In genomic region chr19:28691683-28692082, GRCh38 we compare ENCODE assay signal across 15 cellular contexts.
A peak's percentile ranks its signal among the peaks of the same experiment; 100 is the strongest.
DNase-seq lines count a peak whose midpoint lies in the region; ATAC-seq and TF ChIP-seq lines count a peak whose summit lies in the region.
"Had no signal": no experiment of that assay in that cellular context is flagged by ENCODE, and none has a peak within 500 bp of the region (broad histone marks: within the 10 kb centered on the region; RNA-seq: fewer than 3 reads in every experiment).

No MANE protein-coding gene starts in this region.

- peak; percentile 54 for DNase-seq in EH (ENCODE audit: low read depth)
- DNase-seq in cardiac fibroblast (ENCODE audit: low read depth in 2 of 2) = peak; percentile 6 to 41
- DNase-seq in foreskin melanocyte = peak; percentile 70
- DNase-seq in posterior vena cava (ENCODE audit: low spot score) = no peak
- no peak for DNase-seq in GM19238 (ENCODE audit: insufficient read length, low spot score)
- DNase-seq: ACHN; AML-193; Caco-2; CD4-positive, alpha-beta T cell; GDM1; KBM-7 had no signal

- no peak for ATAC-seq in HG03025 (IDR thresholded peaks at IDR 0.05; ENCODE audit: low FRiP score, unreplicated experiment)
- no peak for ATAC-seq in GM21423 (IDR thresholded peaks at IDR 0.05; ENCODE audit: unreplicated experiment)
- ATAC-seq: HepG2 had no signal

- H3K4me3 ChIP-seq in cardiac fibroblast (replicated peaks in 1 of 2; ENCODE audit: low read depth in 2 of 2, low read length in 2 of 2) = no peak overlapping the region
- H3K4me3 ChIP-seq: HAP-1 had no signal

- intact Hi-C loops in posterior vena cava (cut with DNase I) = no loop called here

- TF ChIP-seq CTCF in cardiac fibroblast (IDR thresholded peaks at IDR 0.05; ENCODE audit: low read depth, low read length) = no peak

Comparison
In these comparisons a context has a peak if more than half of its experiments do, and no peak if none do; other contexts are left out.
1. DNase-seq: peak in EH (single experiment), cardiac fibroblast (2 of 2) and foreskin melanocyte (single experiment); none in posterior vena cava (single experiment) and GM19238 (single experiment).